ENCODE assay signal across 13 cellular contexts in genomic region chr14:24179294-24179960, GRCh38. TPM values are rescaled to one million over a fixed set of nuclear protein-coding genes. Genes with fewer than 3 reads are reported as not detected.
DNase-seq lines count a peak whose midpoint lies in the region; ATAC-seq and TF ChIP-seq lines count a peak whose summit lies in the region.
"Had no signal": no experiment of that assay in that cellular context is flagged by ENCODE, and none has a peak within 500 bp of the region (broad histone marks: within the 10 kb centered on the region; RNA-seq: fewer than 3 reads in every experiment).

No MANE protein-coding gene starts in this region.

- no peak for TF ChIP-seq CTCF in adrenal gland (IDR thresholded peaks at IDR 0.05)

- peak overlapping the region in 4 of 10 donors; percentile 53 to 67 (median 62) for H3K27ac Mint-ChIP-seq in naive thymus-derived CD8-positive, alpha-beta T cell
- H3K27ac Mint-ChIP-seq: activated T-cell treated with anti-CD3 and anti-CD28 coated beads, Interleukin-2, amount 50 U/mL, for 72 hours had no signal

- H3K27me3 ChIP-seq in adrenal gland (no peaks in the 10 kb centered on the region), subcutaneous abdominal adipose tissue (ENCODE audit: control insufficient read depth in 5 of 5, insufficient read depth in 4 of 5, low read length in 5 of 5) (no peaks in the 10 kb centered on the region)

- H3K27ac ChIP-seq in adrenal gland (peak overlapping the region; percentile 59 to 92 (median 89)), subcutaneous abdominal adipose tissue (ENCODE audit: low read depth, low read length) (peak overlapping the region; percentile 10)

- H3K4me1 ChIP-seq in adrenal gland (replicated peaks in 1 of 2) (peaks cover 13 to 23% of the 10 kb centered on the region in 2 donors), subcutaneous abdominal adipose tissue (ENCODE audit: control insufficient read depth in 5 of 5, insufficient read depth in 5 of 5, low read length in 5 of 5) (no peaks in the 10 kb centered on the region)

- WGBS in adrenal gland, 4 donors, result 81 to 83% (median 83%) methylated on average over 7 to 14 of the region's 14 CpGs

- peak; percentile 18 for DNase-seq in NCI-H82 (lab: John Stamatoyannopoulos, UW)
- no peak for DNase-seq in NCI-H82 treated with DMSO at 0.1 percent for 48 hours (lab: John Stamatoyannopoulos, UW; ENCODE audit: unreplicated experiment)
- no peak for DNase-seq in adrenal gland
- no peak for DNase-seq in left lobe of liver (ENCODE audit: low spot score)
- no peak for DNase-seq in naive thymus-derived CD8-positive, alpha-beta T cell
- DNase-seq in NOMO-1 (lab: John Stamatoyannopoulos, UW; ENCODE audit: unreplicated experiment in 2 of 2), result no peak
- DNase-seq: 8988T; activated T-cell treated with anti-CD3 and anti-CD28 coated beads, Interleukin-2, amount 50 U/mL, for 72 hours; GF-D8; NCI-H1417 treated with DMSO at 0.1 percent for 48 hours had no signal

- peak overlapping the region in 1 of 5 donors; percentile 37 for H3K9ac ChIP-seq in subcutaneous abdominal adipose tissue (ENCODE audit: low read length in 5 of 5)

- H3K27me3 Mint-ChIP-seq in naive thymus-derived CD8-positive, alpha-beta T cell, result no peaks in the 10 kb centered on the region

- peaks cover 0 to 79% of the 10 kb centered on the region in 2 donors for H3K36me3 ChIP-seq in adrenal gland (replicated peaks in 1 of 2)
- peaks cover 0 to 94% (median 81%) of the 10 kb centered on the region in 5 donors for H3K36me3 ChIP-seq in subcutaneous abdominal adipose tissue (ENCODE audit: control insufficient read depth in 5 of 5, insufficient read depth in 5 of 5, low read length in 5 of 5)

- no peak overlapping the region for H3K4me3 ChIP-seq in adrenal gland
- no peak overlapping the region for H3K4me3 ChIP-seq in subcutaneous abdominal adipose tissue (ENCODE audit: low read depth in 1 of 5, low read length in 5 of 5)

- no peak for TF ChIP-seq POLR2A in adrenal gland (IDR thresholded peaks at IDR 0.05)

- no peak overlapping the region for H3K4me3 Mint-ChIP-seq in naive thymus-derived CD8-positive, alpha-beta T cell
- H3K4me3 Mint-ChIP-seq: activated T-cell treated with anti-CD3 and anti-CD28 coated beads, Interleukin-2, amount 50 U/mL, for 72 hours had no signal

- POLR2A ChIA-PET in naive thymus-derived CD8-positive, alpha-beta T cell (lab: Charles Lee), result interaction anchor here (0.6 to 1.3 kb wide), 6 partner anchors 9 to 39 kb away, joined by 3 to 9 read pairs (median 4); partner anchors contain the start of genes IPO4, IRF9 and TM9SF1

- H3K9me3 ChIP-seq in adrenal gland (replicated peaks in 1 of 3), result no peaks in the 10 kb centered on the region
- H3K9me3 ChIP-seq in subcutaneous abdominal adipose tissue (ENCODE audit: control insufficient read depth in 5 of 5, low read length in 5 of 5), result no peaks in the 10 kb centered on the region

- H3K9me3 Mint-ChIP-seq in naive thymus-derived CD8-positive, alpha-beta T cell, result no peaks in the 10 kb centered on the region
- H3K9me3 Mint-ChIP-seq: activated T-cell treated with anti-CD3 and anti-CD28 coated beads, Interleukin-2, amount 50 U/mL, for 72 hours had no signal

- peaks cover 0 to 62% (median 3%) of the 10 kb centered on the region in 3 donors for H3K36me3 Mint-ChIP-seq in naive thymus-derived CD8-positive, alpha-beta T cell

- ATAC-seq in left lobe of liver (peak; percentile 3), HG03469 (IDR thresholded peaks at IDR 0.05; ENCODE audit: unreplicated experiment) (no peak)
- no peak for ATAC-seq in naive thymus-derived CD8-positive, alpha-beta T cell

- H3K4me1 Mint-ChIP-seq in naive thymus-derived CD8-positive, alpha-beta T cell, result peaks cover 0 to 7% (median 5%) of the 10 kb centered on the region in 4 donors

- intact Hi-C loops in adrenal gland (cut with DNase I), result no loop called here

RNA-seq across cellular contexts. Expression of gene REC8, which starts 7.5 kb away (rescaled TPM):
- total RNA-seq in adrenal gland (10 to 100 TPM in 4 of 8 donors, 1 to 10 TPM in 4; 1.3 to 18.5 (median 11.4) TPM), left lobe of liver (2.6 TPM)
- 100 to 1,000 TPM in 1 of 3 donors, 10 to 100 TPM in 1, 1 to 10 TPM in 1; 3.6 to 111 (median 38.9) TPM for polyA plus RNA-seq in adrenal gland
- total RNA-seq in naive thymus-derived CD8-positive, alpha-beta T cell, result 10 to 100 TPM; 33.7 to 39.2 TPM
- polyA plus RNA-seq in naive thymus-derived CD8-positive, alpha-beta T cell, result 10 to 100 TPM; 11.1 to 11.6 (median 11.2) TPM

RNA-seq across cellular contexts. Expression of gene IPO4, which starts 9.2 kb away (rescaled TPM):
- total RNA-seq in adrenal gland (10 to 100 TPM; 29.7 to 84.9 (median 45.7) TPM), left lobe of liver (20.2 TPM)
- polyA plus RNA-seq in adrenal gland, result 10 to 100 TPM; 19.1 to 43.2 (median 23.8) TPM
- 10 to 100 TPM; 24.4 to 24.8 TPM for total RNA-seq in naive thymus-derived CD8-positive, alpha-beta T cell
- polyA plus RNA-seq in naive thymus-derived CD8-positive, alpha-beta T cell, result 10 to 100 TPM; 20.2 to 27.5 (median 21.1) TPM

RNA-seq across cellular contexts. Expression of gene TM9SF1, which starts 15.8 kb away (rescaled TPM):
- 100 to 1,000 TPM in 2 of 8 donors, 10 to 100 TPM in 6; 75.2 to 123 (median 91.7) TPM for total RNA-seq in adrenal gland
- 10 to 100 TPM; 43.7 to 67.2 (median 56.1) TPM for polyA plus RNA-seq in adrenal gland
- 47.1 TPM for total RNA-seq in left lobe of liver
- 10 to 100 TPM; 19.4 to 22.1 TPM for total RNA-seq in naive thymus-derived CD8-positive, alpha-beta T cell
- polyA plus RNA-seq in naive thymus-derived CD8-positive, alpha-beta T cell, result 10 to 100 TPM; 23.1 to 29.8 (median 29.1) TPM

RNA-seq across cellular contexts. Expression of gene IRF9, which starts 18.4 kb away (rescaled TPM):
- total RNA-seq in adrenal gland (100 to 1,000 TPM in 4 of 8 donors, 10 to 100 TPM in 4; 40.1 to 119 (median 99.2) TPM), left lobe of liver (25.1 TPM)
- 100 to 1,000 TPM; 118 to 151 (median 129) TPM for polyA plus RNA-seq in adrenal gland
- total RNA-seq in naive thymus-derived CD8-positive, alpha-beta T cell, result 100 to 1,000 TPM; 109 to 116 TPM
- polyA plus RNA-seq in naive thymus-derived CD8-positive, alpha-beta T cell, result 10 to 100 TPM; 46.6 to 68.6 (median 51.3) TPM

RNA-seq across cellular contexts. Expression of gene TSSK4, which starts 26.1 kb away (rescaled TPM):
- total RNA-seq in adrenal gland (under 1 TPM in 1 of 8 donors, not detected in 7; 0.46 TPM), left lobe of liver (0.35 TPM)
- polyA plus RNA-seq in adrenal gland, result under 1 TPM in 1 of 3 donors, not detected in 2; 0.07 TPM
- total RNA-seq in naive thymus-derived CD8-positive, alpha-beta T cell, result 1 to 10 TPM in 1 of 2 experiments, under 1 TPM in 1; 0.30 to 1.1 TPM
- under 1 TPM; 0.79 to 0.95 (median 0.87) TPM for polyA plus RNA-seq in naive thymus-derived CD8-positive, alpha-beta T cell
- total RNA-seq: dermis microvascular lymphatic vessel endothelial cell had no signal
